In genomic region chr17:72657467-72658317, GRCh38 we compare ENCODE assay signal across 14 cellular contexts.
DNase-seq lines count a peak whose midpoint lies in the region; TF ChIP-seq lines count a peak whose summit lies in the region.
"Had no signal": no experiment of that assay in that cellular context is flagged by ENCODE, and none has a peak within 500 bp of the region (broad histone marks: within the 10 kb centered on the region; RNA-seq: fewer than 3 reads in every experiment).

No MANE protein-coding gene starts in this region.

- H3K27me3 ChIP-seq in cardiac muscle cell (no peaks in the 10 kb centered on the region), right atrium auricular region (no peaks in the 10 kb centered on the region)
- H3K27me3 ChIP-seq: BLaER1, vagina had no signal

- H3K9me3 ChIP-seq in cardiac muscle cell (ENCODE audit: low read depth) (no peaks in the 10 kb centered on the region), right atrium auricular region (no peaks in the 10 kb centered on the region)
- H3K9me3 ChIP-seq: BLaER1, vagina had no signal

- TF ChIP-seq CTCF in cardiac muscle cell (IDR thresholded peaks at IDR 0.05; ENCODE audit: low read depth, low read length): peak; percentile 4
- no peak for TF ChIP-seq CTCF in right atrium auricular region (IDR thresholded peaks at IDR 0.05)
- peak; percentile 30 for TF ChIP-seq CTCF in choroid plexus epithelial cell (conservative IDR thresholded peaks at IDR 0.05; ENCODE audit: low read depth, low read length)
- TF ChIP-seq CTCF in type B pancreatic cell (conservative IDR thresholded peaks at IDR 0.05): no peak

- no peak overlapping the region for H3K4me3 ChIP-seq in cardiac muscle cell
- no peak overlapping the region for H3K4me3 ChIP-seq in right atrium auricular region
- no peak overlapping the region for H3K4me3 ChIP-seq in choroid plexus epithelial cell (ENCODE audit: low read depth, low read length)
- H3K4me3 ChIP-seq: BLaER1, vagina had no signal

- H3K27me3 Mint-ChIP-seq in type B pancreatic cell: no peaks in the 10 kb centered on the region
- H3K27me3 Mint-ChIP-seq: activated naive CD8-positive, alpha-beta T cell had no signal

- peaks cover 3% of the 10 kb centered on the region for H3K9me3 Mint-ChIP-seq in type B pancreatic cell
- H3K9me3 Mint-ChIP-seq: nephron had no signal

- H3K4me3 Mint-ChIP-seq in type B pancreatic cell: no peak overlapping the region
- H3K4me3 Mint-ChIP-seq: activated naive CD8-positive, alpha-beta T cell; nephron had no signal

- no peaks in the 10 kb centered on the region for H3K36me3 Mint-ChIP-seq in type B pancreatic cell

- no peaks in the 10 kb centered on the region for H3K36me3 ChIP-seq in cardiac muscle cell
- H3K36me3 ChIP-seq in right atrium auricular region: no peaks in the 10 kb centered on the region
- H3K36me3 ChIP-seq: vagina had no signal

- DNase-seq in cardiac muscle cell (ENCODE audit: low read depth in 1 of 2, low spot score in 1 of 2) (no peak), right atrium auricular region (ENCODE audit: low spot score) (no peak), NCI-H69 (lab: John Stamatoyannopoulos, UW) (peak; percentile 57), choroid plexus epithelial cell (ENCODE audit: low read depth) (no peak), type B pancreatic cell (ENCODE audit: extremely low spot score, unreplicated experiment) (no peak), NCI-H2081 treated with DMSO at 0.1 percent for 48 hours (lab: John Stamatoyannopoulos, UW) (no peak)
- DNase-seq in activated CD4-positive, CD25-positive, alpha-beta regulatory T cell treated with anti-CD3 and anti-CD28 coated beads, Interleukin-2, amount 50 U/mL, for 72 hours: no peak
- no peak for DNase-seq in activated effector memory CD4-positive, alpha-beta T cell treated with Interleukin-2 at 50 U/mL for 16 hours
- DNase-seq: activated CD8-positive, alpha-beta memory T cell treated with anti-CD3 and anti-CD28 coated beads for 24 hours; stimulated activated CD4-positive, alpha-beta T cell treated with anti-CD3 and anti-CD28 coated beads, Interleukin-12 subunit alpha, Interleukin-12 subunit beta, amount 100 ng/mL, for 4 hours had no signal

- peak overlapping the region; percentile 66 for H3K27ac Mint-ChIP-seq in type B pancreatic cell
- H3K27ac Mint-ChIP-seq: activated naive CD8-positive, alpha-beta T cell; nephron had no signal

- H3K4me1 Mint-ChIP-seq in type B pancreatic cell (ENCODE audit: unreplicated experiment): peaks cover 30% of the 10 kb centered on the region
- H3K4me1 Mint-ChIP-seq: nephron had no signal

- no peak overlapping the region for H3K27ac ChIP-seq in cardiac muscle cell
- H3K27ac ChIP-seq in right atrium auricular region: no peak overlapping the region
- H3K27ac ChIP-seq: BLaER1, vagina had no signal

- peaks cover 11% of the 10 kb centered on the region for H3K4me1 ChIP-seq in cardiac muscle cell (ENCODE audit: low read depth)
- no peaks in the 10 kb centered on the region for H3K4me1 ChIP-seq in right atrium auricular region
- H3K4me1 ChIP-seq: BLaER1, vagina had no signal

Comparison
In these comparisons a context has a peak if more than half of its experiments do, and no peak if none do; other contexts are left out.
1. CTCF ChIP-seq: peak in cardiac muscle cell (single experiment) and choroid plexus epithelial cell (single experiment); none in right atrium auricular region (0 of 2) and type B pancreatic cell (single experiment).